In the genomic region with DNA sequence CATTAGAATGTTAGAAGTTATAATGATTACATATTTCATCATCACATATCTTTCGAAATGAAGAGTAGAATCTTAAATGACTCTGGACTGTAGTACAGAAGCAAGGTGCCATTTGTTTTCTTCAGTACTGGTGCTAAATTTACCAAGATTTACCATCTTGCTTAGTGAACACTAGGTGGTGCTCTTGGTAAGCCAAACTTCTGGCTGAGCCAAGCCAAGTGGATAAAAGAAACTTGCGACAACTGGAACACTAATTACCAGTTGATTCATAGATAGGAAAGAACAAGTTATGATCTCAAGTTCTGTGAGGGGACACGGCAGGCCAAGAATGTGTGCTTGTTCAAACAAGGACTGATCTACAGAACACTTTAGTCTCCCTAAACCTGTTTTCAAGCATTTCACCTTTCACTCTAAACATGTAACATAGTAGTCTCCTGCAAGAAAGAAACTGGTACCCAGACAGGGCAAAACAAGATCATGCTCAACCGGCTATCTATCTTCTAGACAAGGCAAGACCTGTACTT, we compare ENCODE assay signal across 8 cellular contexts. TPM values are rescaled to one million over a fixed set of nuclear protein-coding genes. Genes with fewer than 3 reads are reported as not detected.
DNase-seq lines count a peak whose midpoint lies in the region; ATAC-seq, FAIRE-seq and TF ChIP-seq lines count a peak whose summit lies in the region.

No MANE protein-coding gene starts in this region.

- CTCF ChIA-PET in GM10248 (lab: Yijun Ruan, JAX) (interaction anchor here (0.7 to 8.8 kb wide), 39 partner anchors 9 to 303 kb away, joined by 3 to 54 read pairs (median 5); a partner anchor contains a TSS), HCT116 (lab: Charles Lee) (interaction anchor here (1.2 to 1.5 kb wide), 3 partner anchors 37 to 244 kb away, joined by 3 to 9 read pairs (median 7); no protein-coding TSS in a partner anchor), RWPE1 (lab: Yijun Ruan, JAX) (interaction anchor here (0.6 to 1.1 kb wide), 11 partner anchors 24 to 441 kb away, joined by 3 to 6 read pairs (median 4); no protein-coding TSS in a partner anchor)

- intact Hi-C loops in HCT116 (cut with micrococcal nuclease) (loop anchor here (1.0 to 2.0 kb wide), 4 partner anchors 65 to 246 kb away; a partner anchor contains a TSS), breast epithelium (cut with DNase I; ENCODE audit: low total_unique reads) (loop anchor here (10.0 kb wide), 1 partner anchor 237 kb away; no protein-coding TSS in a partner anchor)

- dilution Hi-C loops in keratinocyte (cut with MboI; ENCODE audit: extremely low pct_ligation_motif_present, low sequenced_read_pairs), result no loop called here

- H3K27ac Mint-ChIP-seq in stimulated activated effector memory CD8-positive, alpha-beta T cell treated with anti-CD3 and anti-CD28 coated beads, Interleukin-12 subunit alpha, Interleukin-12 subunit beta, amount 100 ng/mL, for 72 hours, result no peak overlapping the region

- TF ChIP-seq CTCF in GM10248 (IDR thresholded peaks at IDR 0.05; ENCODE audit: control extremely low read depth, extremely low read depth, low read depth, missing control alignments) (peak; percentile 67), HCT116 (IDR thresholded peaks at IDR 0.05 in 2 of 3, conservative IDR thresholded peaks at IDR 0.05 in 1 of 3; ENCODE audit: borderline replicate concordance in 1 of 3, insufficient read depth in 1 of 3, low read depth in 2 of 3, low read length in 2 of 3) (peak; percentile 65 to 87 (median 85)), MM.1S (IDR thresholded peaks at IDR 0.05; ENCODE audit: low read length) (peak; percentile 92), RWPE1 (conservative IDR thresholded peaks at IDR 0.05; ENCODE audit: low read depth) (peak; percentile 73), breast epithelium (IDR thresholded peaks at IDR 0.05) (peak; percentile 53 to 85 (median 74)), keratinocyte (optimal IDR thresholded peaks at IDR 0.05 in 1 of 3, IDR thresholded peaks at IDR 0.05 in 1 of 3, conservative IDR thresholded peaks at IDR 0.05 in 1 of 3; ENCODE audit: extremely low read depth in 1 of 3, insufficient read depth in 2 of 3, low read length in 3 of 3) (peak; percentile 50 to 71 (median 61))

- H2AFZ ChIP-seq in HCT116 (ENCODE audit: low read depth, low read length, poor library complexity, severe bottlenecking), result no peak overlapping the region
- no peak overlapping the region for H2AFZ ChIP-seq in MM.1S (ENCODE audit: low read length)
- no peak overlapping the region for H2AFZ ChIP-seq in keratinocyte (ENCODE audit: control insufficient read depth, low read length)

- H3K79me2 ChIP-seq in HCT116 (ENCODE audit: insufficient read depth, low read length), result peaks cover 12% of the 10 kb centered on the region
- no peaks in the 10 kb centered on the region for H3K79me2 ChIP-seq in MM.1S (ENCODE audit: low read length)
- H3K79me2 ChIP-seq in keratinocyte (ENCODE audit: control insufficient read depth, insufficient read depth, low read length), result no peaks in the 10 kb centered on the region

- H3K27me3 ChIP-seq in HCT116 (ENCODE audit: insufficient read depth, low read length) (no peaks in the 10 kb centered on the region), MM.1S (replicated peaks; ENCODE audit: insufficient read depth, low read length) (no peaks in the 10 kb centered on the region), breast epithelium (no peaks in the 10 kb centered on the region), keratinocyte (ENCODE audit: control insufficient read depth, extremely low read depth, insufficient read depth, low read length) (no peaks in the 10 kb centered on the region)

- in situ Hi-C loops in ACHN (cut with HindIII; ENCODE audit: low pct_ligation_motif_present, low pct_unique_long_range_greater_than_20kb, low sequenced_read_pairs), result no loop called here

- H3F3A ChIP-seq in MM.1S (ENCODE audit: insufficient read depth, low read length), result no peaks in the 10 kb centered on the region

- H3K27ac ChIP-seq in HCT116 (ENCODE audit: low read depth, low read length), result peak overlapping the region; percentile 25; the same call in 1 of the 2 replicates
- H3K27ac ChIP-seq in MM.1S (ENCODE audit: low read length), result no peak overlapping the region
- no peak overlapping the region for H3K27ac ChIP-seq in RWPE1
- H3K27ac ChIP-seq in breast epithelium, result peak overlapping the region in 1 of 2 donors; percentile 56
- H3K27ac ChIP-seq in keratinocyte (ENCODE audit: control insufficient read depth, insufficient read depth, low read length), result peak overlapping the region; percentile 36

- H3K9me2 ChIP-seq in HCT116 (ENCODE audit: insufficient read depth) (no peaks in the 10 kb centered on the region), MM.1S (replicated peaks; ENCODE audit: insufficient read depth, low read length) (no peaks in the 10 kb centered on the region)

- H3K4me1 Mint-ChIP-seq in stimulated activated effector memory CD8-positive, alpha-beta T cell treated with anti-CD3 and anti-CD28 coated beads, Interleukin-12 subunit alpha, Interleukin-12 subunit beta, amount 100 ng/mL, for 72 hours, result peaks cover 7% of the 10 kb centered on the region

- TF ChIP-seq RAD21 in HCT116 (IDR thresholded peaks at IDR 0.05; ENCODE audit: low read depth), result peak; percentile 93

- H4K20me1 ChIP-seq in HCT116 (ENCODE audit: insufficient read depth), result 0 out of 2 replicates have a peak, but pooled peaks cover 7% of the 10 kb centered on the region
- H4K20me1 ChIP-seq in MM.1S (ENCODE audit: insufficient read depth, low read length), result no peaks in the 10 kb centered on the region
- H4K20me1 ChIP-seq in keratinocyte (ENCODE audit: control insufficient read depth, extremely low read depth, insufficient read depth, low read length), result no peaks in the 10 kb centered on the region

- ATAC-seq in HCT116, result peak; percentile 88
- ATAC-seq in stimulated activated effector memory CD8-positive, alpha-beta T cell treated with anti-CD3 and anti-CD28 coated beads, Interleukin-12 subunit alpha, Interleukin-12 subunit beta, amount 100 ng/mL, for 72 hours, result peak; percentile 85

- peak; percentile 96 for FAIRE-seq in keratinocyte (lab: Jason Lieb, UNC)

- RAD21 ChIA-PET in HCT116 (lab: Charles Lee; ENCODE audit: low non-redundant PET in 1 of 2, low total read pairs in 2 of 2, uncharacterized antibody in 2 of 2, unreplicated experiment in 2 of 2), result no interaction called here

- no peaks in the 10 kb centered on the region for H3K9me1 ChIP-seq in keratinocyte (ENCODE audit: control insufficient read depth, extremely low read depth, insufficient read depth, low read length)

- H3K36me3 Mint-ChIP-seq in stimulated activated effector memory CD8-positive, alpha-beta T cell treated with anti-CD3 and anti-CD28 coated beads, Interleukin-12 subunit alpha, Interleukin-12 subunit beta, amount 100 ng/mL, for 72 hours, result peaks cover 59% of the 10 kb centered on the region

- H3K9me3 ChIP-seq in HCT116 (ENCODE audit: control insufficient read depth in 1 of 2, insufficient read depth in 1 of 2, low read depth in 1 of 2, low read length in 2 of 2) (no peaks in the 10 kb centered on the region), MM.1S (replicated peaks; ENCODE audit: insufficient read depth, low read length) (no peaks in the 10 kb centered on the region), breast epithelium (no peaks in the 10 kb centered on the region), keratinocyte (ENCODE audit: control insufficient read depth, low read depth, low read length) (no peaks in the 10 kb centered on the region)

- no TSS peak for BruUV-seq in HCT116 (replicated peaks; lab: Mats Ljungman, UMichigan)

- H3K4me2 ChIP-seq in HCT116 (ENCODE audit: low read length) (0 out of 2 replicates have a peak overlapping the region, but pooled peaks have one; percentile 5), MM.1S (ENCODE audit: low read depth, low read length) (peak overlapping the region; percentile 0; the same call in 1 of the 2 replicates), keratinocyte (ENCODE audit: control insufficient read depth, extremely low read depth, insufficient read depth, low read depth, low read length) (peak overlapping the region; percentile 67)

- H3K4me3 ChIP-seq in HCT116 (replicated peaks in 1 of 2; ENCODE audit: low read depth in 1 of 2, low read length in 2 of 2), result no peak overlapping the region
- H3K4me3 ChIP-seq in MM.1S (ENCODE audit: low read length), result no peak overlapping the region
- no peak overlapping the region for H3K4me3 ChIP-seq in breast epithelium
- H3K4me3 ChIP-seq in keratinocyte (ENCODE audit: control insufficient read depth in 2 of 3, extremely low read depth in 1 of 3, insufficient read depth in 2 of 3, low read depth in 1 of 3, low read length in 3 of 3), result no peak overlapping the region

- DNase-seq in ACHN (peak; percentile 75), GM10248 (ENCODE audit: extremely low spot score) (peak; percentile 64), HCT116 (ENCODE audit: low read depth, low spot score) (peak; percentile 48), MM.1S (peak; percentile 76), RWPE1 (ENCODE audit: low spot score) (peak; percentile 52), breast epithelium (ENCODE audit: low spot score in 2 of 2) (no peak), keratinocyte (ENCODE audit: low read depth, low spot score) (peak; percentile 49)
- DNase-seq in stimulated activated effector memory CD8-positive, alpha-beta T cell treated with anti-CD3 and anti-CD28 coated beads, Interleukin-12 subunit alpha, Interleukin-12 subunit beta, amount 100 ng/mL, for 72 hours (ENCODE audit: low spot score in 2 of 2), result no peak

- H3K4me1 ChIP-seq in HCT116 (ENCODE audit: control insufficient read depth in 1 of 2, insufficient read depth in 2 of 2, low read length in 2 of 2) (peaks cover 0 to 3% of the 10 kb centered on the region in 2 experiments; a peak in 1 of 4 replicates), MM.1S (ENCODE audit: low read length) (no peaks in the 10 kb centered on the region), breast epithelium (no peaks in the 10 kb centered on the region), keratinocyte (ENCODE audit: control insufficient read depth, extremely low read depth, insufficient read depth, low read length) (peaks cover 7% of the 10 kb centered on the region)

- no peak overlapping the region for H3K9ac ChIP-seq in HCT116 (ENCODE audit: low read length)
- no peak overlapping the region; the same call in 1 of the 2 replicates for H3K9ac ChIP-seq in MM.1S (ENCODE audit: low read length)
- H3K9ac ChIP-seq in keratinocyte (ENCODE audit: control insufficient read depth, extremely low read depth, insufficient read depth, low read length), result no peak overlapping the region

- no peaks in the 10 kb centered on the region for H3K9me3 Mint-ChIP-seq in stimulated activated effector memory CD8-positive, alpha-beta T cell treated with anti-CD3 and anti-CD28 coated beads, Interleukin-12 subunit alpha, Interleukin-12 subunit beta, amount 100 ng/mL, for 72 hours

- H3K4me3 Mint-ChIP-seq in stimulated activated effector memory CD8-positive, alpha-beta T cell treated with anti-CD3 and anti-CD28 coated beads, Interleukin-12 subunit alpha, Interleukin-12 subunit beta, amount 100 ng/mL, for 72 hours, result no peak overlapping the region

- TF ChIP-seq POLR2A in HCT116 (IDR thresholded peaks at IDR 0.05; ENCODE audit: borderline replicate concordance, extremely low read depth, insufficient read depth, insufficient read length) (no peak), breast epithelium (IDR thresholded peaks at IDR 0.05) (no peak)

- POLR2A ChIA-PET in GM10248 (lab: Yijun Ruan, JAX), result no interaction called here
- POLR2A ChIA-PET in HCT116 (lab: Charles Lee), result no interaction called here
- POLR2A ChIA-PET in RWPE1 (lab: Yijun Ruan, JAX; ENCODE audit: low non-redundant PET), result no interaction called here

- peaks cover 0 to 4% of the 10 kb centered on the region in 2 experiments; a peak in 1 of 4 replicates for H3K36me3 ChIP-seq in HCT116 (ENCODE audit: control insufficient read depth in 1 of 2, insufficient read depth in 2 of 2, low read length in 2 of 2)
- H3K36me3 ChIP-seq in MM.1S (replicated peaks; ENCODE audit: insufficient read depth, low read length), result no peaks in the 10 kb centered on the region
- no peaks in the 10 kb centered on the region for H3K36me3 ChIP-seq in breast epithelium
- H3K36me3 ChIP-seq in keratinocyte (ENCODE audit: control insufficient read depth in 2 of 2, extremely low read depth in 1 of 2, insufficient read depth in 2 of 2, low read length in 2 of 2), result peaks cover 7% of the 10 kb centered on the region in 2 experiments

RNA-seq across cellular contexts. Expression of a gene that starts 19.8 kb away (rescaled TPM):
- total RNA-seq in HCT116 (2021; ENCODE audit: unreplicated experiment) (14.9 TPM), breast epithelium (10 to 100 TPM; 13.8 to 23.6 (median 15.2) TPM)
- polyA plus RNA-seq in HCT116 (2012), result 6.3 and 6.4 TPM in 2 replicates
- 15.7 to 17.4 TPM (median 16.8 TPM) in 3 replicates for polyA plus RNA-seq in keratinocyte
- polyA plus RNA-seq in keratinocyte (2011; ENCODE audit: low read depth), result 25.1 TPM
- polyA plus RNA-seq in keratinocyte (2011; cell fraction: cytosol; rRNA removed), result 9.7 and 14.1 TPM in 2 replicates
- 19.2 and 21.0 TPM in 2 replicates for polyA plus RNA-seq in keratinocyte (2011; cell fraction: nucleus; rRNA removed)
- 6.5 and 15.9 TPM in 2 replicates for polyA plus RNA-seq in keratinocyte (2012; ENCODE audit: low replicate concordance)
- 17.3 to 33.2 TPM (median 22.5 TPM) in 3 replicates for polyA minus RNA-seq in keratinocyte
- 24.4 TPM for polyA minus RNA-seq in keratinocyte (2011; cell fraction: cytosol; rRNA and poly(A)+ RNA removed)
- polyA minus RNA-seq in keratinocyte (2011; cell fraction: nucleus; rRNA and poly(A)+ RNA removed), result 18.4 and 26.7 TPM in 2 replicates

RNA-seq across cellular contexts. Expression of a gene that starts 20.2 kb away (rescaled TPM):
- 12.7 TPM for total RNA-seq in HCT116 (2021; ENCODE audit: unreplicated experiment)
- polyA plus RNA-seq in HCT116 (2012), result 3.5 and 4.5 TPM in 2 replicates
- 10 to 100 TPM; 13.1 to 17.7 (median 15.0) TPM for total RNA-seq in breast epithelium
- polyA plus RNA-seq in keratinocyte, result 6.0 to 7.1 TPM (median 6.9 TPM) in 3 replicates
- 3.3 TPM for polyA plus RNA-seq in keratinocyte (2011; ENCODE audit: low read depth)
- 2.4 and 3.7 TPM in 2 replicates for polyA plus RNA-seq in keratinocyte (2011; cell fraction: cytosol; rRNA removed)
- polyA plus RNA-seq in keratinocyte (2011; cell fraction: nucleus; rRNA removed), result 9.3 and 11.2 TPM in 2 replicates
- 7.4 and 7.6 TPM in 2 replicates for polyA plus RNA-seq in keratinocyte (2012; ENCODE audit: low replicate concordance)
- 11.0 to 12.8 TPM (median 12.0 TPM) in 3 replicates for polyA minus RNA-seq in keratinocyte
- polyA minus RNA-seq in keratinocyte (2011; cell fraction: cytosol; rRNA and poly(A)+ RNA removed), result 9.8 TPM
- 11.7 and 17.5 TPM in 2 replicates for polyA minus RNA-seq in keratinocyte (2011; cell fraction: nucleus; rRNA and poly(A)+ RNA removed)

Comparison
In these comparisons a context has a peak if more than half of its experiments do, and no peak if none do; other contexts are left out.
1. DNase-seq: peak in ACHN (single experiment), GM10248 (single experiment), HCT116 (single experiment), MM.1S (single experiment), RWPE1 (single experiment) and keratinocyte (single experiment); none in breast epithelium (0 of 2) and stimulated activated effector memory CD8-positive, alpha-beta T cell treated with anti-CD3 and anti-CD28 coated beads, Interleukin-12 subunit alpha, Interleukin-12 subunit beta, amount 100 ng/mL, for 72 hours (0 of 2).
2. H3K27ac ChIP-seq: peak in HCT116 (single experiment) and keratinocyte (single experiment); none in MM.1S (single experiment) and RWPE1 (single experiment).
3. H3K4me2 ChIP-seq: peak in every context shown above with its lines; median percentile 67 in keratinocyte; 5 in HCT116; 0 in MM.1S.
4. Peak in every context shown above with its lines, with median percentiles within 50 percentile points of each other: CTCF ChIP-seq.